19 cellular contexts compared by ENCODE assay signal in the genomic region with DNA sequence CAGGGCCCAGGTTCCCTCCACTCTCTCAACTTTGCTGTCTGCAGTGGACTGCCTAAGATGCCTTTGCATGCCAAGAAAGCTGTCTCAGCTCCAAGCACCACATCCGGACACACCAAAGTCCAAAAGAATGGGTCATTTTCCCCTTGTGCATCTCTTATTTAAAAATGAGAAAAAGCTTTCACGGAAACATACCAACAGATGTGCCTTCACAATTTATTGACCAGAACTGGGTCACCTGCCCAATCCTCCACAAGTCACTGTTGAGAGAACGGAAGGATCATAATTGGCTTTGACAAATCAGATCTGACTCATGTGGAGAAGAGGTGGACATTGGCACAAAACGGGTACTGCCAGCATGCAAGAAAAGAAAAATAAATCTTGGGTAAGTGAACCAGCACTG.
DNase-seq lines count a peak whose midpoint lies in the region; ATAC-seq and TF ChIP-seq lines count a peak whose summit lies in the region.
"Had no signal": no experiment of that assay in that cellular context is flagged by ENCODE, and none has a peak within 500 bp of the region (broad histone marks: within the 10 kb centered on the region; RNA-seq: fewer than 3 reads in every experiment).

No MANE protein-coding gene starts in this region.

- in situ Hi-C loops in astrocyte of the spinal cord (cut with HindIII; ENCODE audit: low sequenced_read_pairs) = no loop called here

- no peaks in the 10 kb centered on the region for H3K79me2 ChIP-seq in ACC112 (ENCODE audit: control insufficient read depth, insufficient read depth, low read length, unreplicated experiment)

- no peak overlapping the region for H2AFZ ChIP-seq in ACC112 (ENCODE audit: low read length, unreplicated experiment)

- 0 out of 2 replicates have a peak overlapping the region, but pooled peaks have one; percentile 0 for H3K4me3 ChIP-seq in ACC112 (ENCODE audit: low read depth, low read length)
- H3K4me3 ChIP-seq in astrocyte of the spinal cord (ENCODE audit: low read depth, low read length) = no peak overlapping the region
- no peak overlapping the region for H3K4me3 ChIP-seq in uterus
- H3K4me3 ChIP-seq: psoas muscle, testis had no signal

- no peaks in the 10 kb centered on the region for H3K36me3 ChIP-seq in ACC112 (ENCODE audit: insufficient read depth, low read length)
- no peaks in the 10 kb centered on the region for H3K36me3 ChIP-seq in uterus

- TF ChIP-seq POLR2A in uterus (IDR thresholded peaks at IDR 0.05) = no peak

- peak overlapping the region; percentile 94 for H3K27ac ChIP-seq in ACC112 (ENCODE audit: low read depth, low read length)
- H3K27ac ChIP-seq in uterus = no peak overlapping the region
- H3K27ac ChIP-seq: psoas muscle, testis had no signal

- TF ChIP-seq CTCF in astrocyte of the spinal cord (IDR thresholded peaks at IDR 0.05; ENCODE audit: low read depth, low read length) = no peak
- no peak for TF ChIP-seq CTCF in uterus (IDR thresholded peaks at IDR 0.05)

- H3K27me3 ChIP-seq in ACC112 (ENCODE audit: insufficient read depth, low read length) = no peaks in the 10 kb centered on the region
- H3K27me3 ChIP-seq in uterus = no peaks in the 10 kb centered on the region
- H3K27me3 ChIP-seq: testis had no signal

- no peak for ATAC-seq in HG02981 (IDR thresholded peaks at IDR 0.05; ENCODE audit: unreplicated experiment)
- ATAC-seq: activated naive CD8-positive, alpha-beta T cell treated with anti-CD3 and anti-CD28 coated beads, Interleukin-2, amount 50 U/mL, for 24 hours; activated T-helper 17 cell treated with anti-CD3 and anti-CD28 coated beads, Interleukin-2, amount 50 U/mL, for 72 hours; effector memory CD8-positive, alpha-beta T cell; psoas muscle had no signal

- no peaks in the 10 kb centered on the region for H3K9me3 ChIP-seq in uterus
- H3K9me3 ChIP-seq: psoas muscle, testis had no signal

- intact Hi-C loops in uterus (cut with DNase I; ENCODE audit: low total_unique reads) = no loop called here

- peak; percentile 60 for DNase-seq in HCEC 1CT
- DNase-seq in astrocyte of the spinal cord (ENCODE audit: low read depth, low spot score) = peak; percentile 55
- DNase-seq in kidney tubule cell (ENCODE audit: low spot score) = peak; percentile 36
- DNase-seq in uterus = no peak
- no peak for DNase-seq in NCI-H2081 treated with DMSO at 0.1 percent for 48 hours (lab: John Stamatoyannopoulos, UW)
- no peak for DNase-seq in NCI-H2029 (lab: John Stamatoyannopoulos, UW)
- DNase-seq: activated naive CD8-positive, alpha-beta T cell treated with anti-CD3 and anti-CD28 coated beads, Interleukin-2, amount 50 U/mL, for 24 hours; caudate nucleus; CD4-positive, alpha-beta memory T cell; DND-41; effector memory CD8-positive, alpha-beta T cell; Kasumi-1; NCI-H1436; nephron progenitor cell; psoas muscle; testis had no signal

- peaks cover 66% of the 10 kb centered on the region for H3K4me1 ChIP-seq in ACC112 (ENCODE audit: control insufficient read depth, insufficient read depth, low read length, unreplicated experiment)
- no peaks in the 10 kb centered on the region for H3K4me1 ChIP-seq in uterus

Comparison
In these comparisons a context has a peak if more than half of its experiments do, and no peak if none do; other contexts are left out.
1. DNase-seq: peak in HCEC 1CT (single experiment), astrocyte of the spinal cord (single experiment) and kidney tubule cell (single experiment); none in uterus (0 of 2), NCI-H2081 treated with DMSO at 0.1 percent for 48 hours (single experiment) and NCI-H2029 (single experiment).